1 cellular context compared by ENCODE assay signal in the genomic region with DNA sequence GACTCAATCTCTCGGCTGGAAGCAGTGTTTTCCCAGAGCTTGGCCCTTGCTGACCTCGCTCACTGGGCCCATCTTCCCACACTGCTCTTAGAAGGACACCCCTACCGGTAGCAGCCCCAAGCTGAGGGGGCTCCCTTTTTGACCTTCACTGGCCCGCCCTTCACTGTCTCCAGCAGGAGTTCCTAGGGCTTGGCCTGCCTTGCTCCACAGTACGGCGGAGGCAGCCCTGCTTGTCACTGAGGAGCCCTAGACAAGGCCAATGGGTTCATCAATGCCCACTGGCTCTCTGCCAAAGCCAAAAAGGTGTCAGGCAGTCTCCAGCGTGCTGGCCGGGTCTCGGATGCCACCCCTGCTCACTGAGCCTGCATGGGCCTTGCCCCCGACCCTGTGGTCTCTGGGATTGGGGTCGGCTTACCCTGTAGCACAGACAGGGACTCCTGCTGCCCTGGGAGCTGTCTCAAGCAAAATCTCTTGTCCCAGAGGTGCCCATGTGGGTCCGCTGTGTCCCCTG.
TF ChIP-seq lines count a peak whose summit lies in the region.

No MANE protein-coding gene starts in this region.

TF ChIP-seq in H1, 55 proteins besides CTCF, POLR2A, EP300 and RAD21:
- no peak for TF ChIP-seq SP4 (IDR thresholded peaks at IDR 0.05; ENCODE audit: low read length)
- TF ChIP-seq TCF12 (IDR thresholded peaks at IDR 0.05; ENCODE audit: low read depth, low read length) = no peak
- no peak for TF ChIP-seq CBX5 (IDR thresholded peaks at IDR 0.05; ENCODE audit: low read depth, low read length)
